Comparison of ENCODE assay signal across 15 cellular contexts in genomic region chr12:66756631-66757030, GRCh38.
DNase-seq lines count a peak whose midpoint lies in the region; ATAC-seq, FAIRE-seq and TF ChIP-seq lines count a peak whose summit lies in the region.
"Had no signal": no experiment of that assay in that cellular context is flagged by ENCODE, and none has a peak within 500 bp of the region (broad histone marks: within the 10 kb centered on the region; RNA-seq: fewer than 3 reads in every experiment).

No MANE protein-coding gene starts in this region.

- FAIRE-seq in GM12891 (lab: Jason Lieb, UNC): no peak
- FAIRE-seq: A204.1, GM12878, H54 had no signal

- peak overlapping the region; percentile 73 for H3K27ac Mint-ChIP-seq in activated naive CD8-positive, alpha-beta T cell treated with anti-CD3 and anti-CD28 coated beads, Interleukin-2, amount 10 ng/mL, durations not matched to agents 7 days and 5 days
- no peak overlapping the region for H3K27ac Mint-ChIP-seq in activated naive CD8-positive, alpha-beta T cell treated with anti-CD3 and anti-CD28 coated beads for 36 hours

- POLR2A ChIA-PET in activated naive CD8-positive, alpha-beta T cell treated with anti-CD3 and anti-CD28 coated beads, Interleukin-2, amount 10 ng/mL, durations not matched to agents 7 days and 5 days (lab: Charles Lee): no interaction called here

- H3K36me3 Mint-ChIP-seq in activated naive CD8-positive, alpha-beta T cell treated with anti-CD3 and anti-CD28 coated beads, Interleukin-2, amount 10 ng/mL, durations not matched to agents 7 days and 5 days: peaks cover 15% of the 10 kb centered on the region
- H3K36me3 Mint-ChIP-seq in activated naive CD8-positive, alpha-beta T cell treated with anti-CD3 and anti-CD28 coated beads for 36 hours: peaks cover 2% of the 10 kb centered on the region
- H3K36me3 Mint-ChIP-seq: CD4-positive, alpha-beta memory T cell had no signal

- TF ChIP-seq POLR2A in GM12891 (IDR thresholded peaks at IDR 0.05; ENCODE audit: low read depth, low read length): no peak

- peaks cover 15% of the 10 kb centered on the region for H3K9me3 Mint-ChIP-seq in activated naive CD8-positive, alpha-beta T cell treated with anti-CD3 and anti-CD28 coated beads, Interleukin-2, amount 10 ng/mL, durations not matched to agents 7 days and 5 days
- peaks cover 12% of the 10 kb centered on the region for H3K9me3 Mint-ChIP-seq in activated naive CD8-positive, alpha-beta T cell treated with anti-CD3 and anti-CD28 coated beads for 36 hours

- H3K4me3 Mint-ChIP-seq in activated naive CD8-positive, alpha-beta T cell treated with anti-CD3 and anti-CD28 coated beads, Interleukin-2, amount 10 ng/mL, durations not matched to agents 7 days and 5 days: no peak overlapping the region
- H3K4me3 Mint-ChIP-seq in activated naive CD8-positive, alpha-beta T cell treated with anti-CD3 and anti-CD28 coated beads for 36 hours: no peak overlapping the region
- H3K4me3 Mint-ChIP-seq: CD4-positive, alpha-beta memory T cell had no signal

- no peak for ATAC-seq in activated naive CD8-positive, alpha-beta T cell treated with anti-CD3 and anti-CD28 coated beads, Interleukin-2, amount 10 ng/mL, durations not matched to agents 7 days and 5 days (ENCODE audit: low read depth)
- ATAC-seq: GM12878, HCT116 had no signal

- H3K27me3 Mint-ChIP-seq in activated naive CD8-positive, alpha-beta T cell treated with anti-CD3 and anti-CD28 coated beads, Interleukin-2, amount 10 ng/mL, durations not matched to agents 7 days and 5 days: peaks cover 3% of the 10 kb centered on the region
- no peaks in the 10 kb centered on the region for H3K27me3 Mint-ChIP-seq in activated naive CD8-positive, alpha-beta T cell treated with anti-CD3 and anti-CD28 coated beads for 36 hours

- no peak for DNase-seq in activated naive CD8-positive, alpha-beta T cell treated with anti-CD3 and anti-CD28 coated beads, Interleukin-2, amount 10 ng/mL, durations not matched to agents 7 days and 5 days
- no peak for DNase-seq in activated naive CD8-positive, alpha-beta T cell treated with anti-CD3 and anti-CD28 coated beads for 36 hours
- DNase-seq in OCI-M1 (lab: John Stamatoyannopoulos, UW) (peak; percentile 3), kidney tubule cell (ENCODE audit: low spot score) (peak; percentile 31), GM12891 (ENCODE audit: insufficient read length, low spot score) (no peak), LoVo (ENCODE audit: low spot score) (no peak), HK-2 (ENCODE audit: unreplicated experiment) (no peak)
- DNase-seq: BE2C; CD4-positive, alpha-beta memory T cell; DMS79; GM23248 had no signal

- peaks cover 10% of the 10 kb centered on the region for H3K4me1 Mint-ChIP-seq in activated naive CD8-positive, alpha-beta T cell treated with anti-CD3 and anti-CD28 coated beads, Interleukin-2, amount 10 ng/mL, durations not matched to agents 7 days and 5 days
- H3K4me1 Mint-ChIP-seq in activated naive CD8-positive, alpha-beta T cell treated with anti-CD3 and anti-CD28 coated beads for 36 hours: peaks cover 11% of the 10 kb centered on the region
- H3K4me1 Mint-ChIP-seq: CD4-positive, alpha-beta memory T cell had no signal

TF ChIP-seq in GM12891, 5 proteins besides CTCF, POLR2A, EP300 and RAD21:
- TF ChIP-seq POU2F2 (IDR thresholded peaks at IDR 0.05; ENCODE audit: low read depth, low read length) (no peak), TAF1 (IDR thresholded peaks at IDR 0.05; ENCODE audit: low read depth, low read length) (no peak), SPI1 (IDR thresholded peaks at IDR 0.05; ENCODE audit: low read depth, low read length) (no peak), PAX5 (IDR thresholded peaks at IDR 0.05; ENCODE audit: insufficient read depth, low read length, severe bottlenecking) (no peak), POLR2AphosphoS5 (IDR thresholded peaks at IDR 0.05; ENCODE audit: low read depth, low read length) (no peak)

Comparison
In these comparisons a context has a peak if more than half of its experiments do, and no peak if none do; other contexts are left out.
1. DNase-seq: peak in OCI-M1 (single experiment) and kidney tubule cell (single experiment); none in activated naive CD8-positive, alpha-beta T cell treated with anti-CD3 and anti-CD28 coated beads, Interleukin-2, amount 10 ng/mL, durations not matched to agents 7 days and 5 days (single experiment), activated naive CD8-positive, alpha-beta T cell treated with anti-CD3 and anti-CD28 coated beads for 36 hours (single experiment), GM12891 (single experiment), LoVo (single experiment) and HK-2 (single experiment).